1 cellular context compared by ENCODE assay signal in genomic region chr12:6426882-6427671, GRCh38.
A peak's percentile ranks its signal among the peaks of the same experiment; 100 is the strongest.
TF ChIP-seq lines count a peak whose summit lies in the region.

No MANE protein-coding gene starts in this region.

TF ChIP-seq in GM12878, 131 proteins besides CTCF, POLR2A, EP300 and RAD21 (continued from another document):
- TF ChIP-seq TCF12 (IDR thresholded peaks at IDR 0.05; ENCODE audit: low read depth, low read length) (peak; percentile 81), IRF4 (IDR thresholded peaks at IDR 0.05; ENCODE audit: low read depth, low read length) (peak; percentile 42; the same call in 1 of the 2 replicates), ZBTB40 (IDR thresholded peaks at IDR 0.05; ENCODE audit: borderline replicate concordance) (peak; percentile 69; the same call in 1 of the 2 replicates), IRF3 (IDR thresholded peaks at IDR 0.05) (no peak), GATAD2B (conservative IDR thresholded peaks at IDR 0.05; ENCODE audit: low read depth) (peak; percentile 85), YBX1 (IDR thresholded peaks at IDR 0.05) (no peak), POLR2AphosphoS2 (IDR thresholded peaks at IDR 0.05; ENCODE audit: low read depth, low read length) (no peak), JUNB (IDR thresholded peaks at IDR 0.05) (peak; percentile 75), CHD2 (IDR thresholded peaks at IDR 0.05; ENCODE audit: borderline replicate concordance, low read depth, low read length) (no peak; the same call in 1 of the 2 replicates), ASH2L (IDR thresholded peaks at IDR 0.05; ENCODE audit: borderline replicate concordance, low read depth) (no peak), PAX5 (IDR thresholded peaks at IDR 0.05; ENCODE audit: borderline replicate concordance, low read depth, low read length) (peak; percentile 98)
TF ChIP-seq in GM12878: peak in this region for 60.
